ENCODE assay signal across 11 cellular contexts in the genomic region with DNA sequence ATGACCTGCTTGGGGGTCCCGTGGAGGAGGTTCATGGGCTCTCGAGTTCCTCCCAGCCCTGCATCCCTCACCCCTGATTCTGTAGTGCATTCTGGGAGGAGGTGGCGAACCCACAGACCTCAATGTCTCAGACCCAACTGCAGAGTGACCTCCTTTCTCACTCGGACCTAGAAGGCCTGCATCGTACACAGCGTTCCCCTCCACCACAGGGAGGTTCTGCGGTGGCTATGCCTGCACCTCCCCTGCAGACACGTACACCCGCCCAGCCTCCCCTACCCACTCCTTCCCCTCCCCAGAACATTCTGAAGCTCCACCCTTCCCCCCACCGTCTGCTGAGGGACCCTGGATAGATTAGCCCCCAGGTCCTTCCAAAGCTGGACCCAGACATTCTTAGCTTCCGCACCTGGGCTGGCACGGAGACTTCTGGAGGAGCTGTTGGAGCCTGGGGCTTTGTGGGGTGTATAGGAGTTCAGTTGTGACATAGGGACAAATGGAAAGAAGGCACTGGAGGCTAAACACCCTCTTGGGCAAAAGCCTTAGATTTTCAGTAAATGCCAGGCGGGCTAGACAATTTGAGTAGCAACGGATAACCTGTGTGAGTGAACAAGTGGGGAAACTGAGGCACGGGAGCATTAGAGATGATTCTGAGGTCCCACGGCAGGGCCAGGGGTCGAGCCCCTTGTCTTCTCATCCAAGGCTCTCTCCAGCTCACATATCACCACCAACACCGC. TPM values are rescaled to one million over a fixed set of nuclear protein-coding genes. Genes with fewer than 3 reads are reported as not detected.
DNase-seq lines count a peak whose midpoint lies in the region; ATAC-seq and TF ChIP-seq lines count a peak whose summit lies in the region.
"Had no signal": no experiment of that assay in that cellular context is flagged by ENCODE, and none has a peak within 500 bp of the region (broad histone marks: within the 10 kb centered on the region; RNA-seq: fewer than 3 reads in every experiment).

No MANE protein-coding gene starts in this region.

- TF ChIP-seq CTCF in osteoblast (IDR thresholded peaks at IDR 0.05; ENCODE audit: extremely low read depth, low read depth, low read length): no peak

- H3K36me3 ChIP-seq in thymus (ENCODE audit: control insufficient read depth, insufficient read depth) (no peaks in the 10 kb centered on the region), osteoblast (ENCODE audit: insufficient read depth, low read length) (no peaks in the 10 kb centered on the region)
- no peaks in the 10 kb centered on the region for H3K36me3 ChIP-seq in effector memory CD4-positive, alpha-beta T cell (ENCODE audit: control insufficient read depth, insufficient read depth, low read length)
- H3K36me3 ChIP-seq: pancreas had no signal

- H3K27me3 ChIP-seq in thymus (ENCODE audit: control insufficient read depth, insufficient read depth): no peaks in the 10 kb centered on the region
- no peaks in the 10 kb centered on the region for H3K27me3 ChIP-seq in osteoblast (ENCODE audit: insufficient read depth, low read length)
- peaks cover 4% of the 10 kb centered on the region for H3K27me3 ChIP-seq in effector memory CD4-positive, alpha-beta T cell (replicated peaks; ENCODE audit: control insufficient read depth, insufficient read depth, low read length, poor library complexity, severe bottlenecking)

- H3K9me3 Mint-ChIP-seq in activated naive CD4-positive, alpha-beta T cell treated with anti-CD3 and anti-CD28 coated beads, Interleukin-2, amount 10 ng/mL, durations not matched to agents 7 days and 5 days: no peaks in the 10 kb centered on the region
- no peaks in the 10 kb centered on the region for H3K9me3 Mint-ChIP-seq in activated T-helper 17 cell treated with anti-CD3 and anti-CD28 coated beads, Interleukin-2, amount 50 U/mL, for 72 hours

- H3K4me1 ChIP-seq in thymus (ENCODE audit: control insufficient read depth, insufficient read depth, low read length): peaks cover 22% of the 10 kb centered on the region
- no peaks in the 10 kb centered on the region for H3K4me1 ChIP-seq in osteoblast (ENCODE audit: insufficient read depth, low read length)
- H3K4me1 ChIP-seq in effector memory CD4-positive, alpha-beta T cell (ENCODE audit: control insufficient read depth, insufficient read depth, low read length, poor library complexity, severe bottlenecking): peaks cover 5% of the 10 kb centered on the region
- H3K4me1 ChIP-seq: pancreas had no signal

- H3K4me3 ChIP-seq in thymus (ENCODE audit: low read length) (peak overlapping the region; percentile 66), osteoblast (ENCODE audit: insufficient read depth, low read length) (no peak overlapping the region)
- H3K4me3 ChIP-seq in effector memory CD4-positive, alpha-beta T cell (ENCODE audit: insufficient read depth, low read depth, low read length, poor library complexity, severe bottlenecking): no peak overlapping the region
- H3K4me3 ChIP-seq: pancreas had no signal

- H2AFZ ChIP-seq in osteoblast (ENCODE audit: low read length): no peak overlapping the region

- peak overlapping the region; percentile 84 for H3K27ac Mint-ChIP-seq in activated naive CD4-positive, alpha-beta T cell treated with anti-CD3 and anti-CD28 coated beads, Interleukin-2, amount 10 ng/mL, durations not matched to agents 7 days and 5 days
- H3K27ac Mint-ChIP-seq in activated T-helper 17 cell treated with anti-CD3 and anti-CD28 coated beads, Interleukin-2, amount 50 U/mL, for 72 hours: no peak overlapping the region

- H3K4me3 Mint-ChIP-seq in activated naive CD4-positive, alpha-beta T cell treated with anti-CD3 and anti-CD28 coated beads, Interleukin-2, amount 10 ng/mL, durations not matched to agents 7 days and 5 days: peak overlapping the region; percentile 60
- peak overlapping the region; percentile 60 for H3K4me3 Mint-ChIP-seq in activated T-helper 17 cell treated with anti-CD3 and anti-CD28 coated beads, Interleukin-2, amount 50 U/mL, for 72 hours

- H3K27ac ChIP-seq in thymus (ENCODE audit: low read depth) (peak overlapping the region; percentile 83), osteoblast (ENCODE audit: low read depth, low read length) (no peak overlapping the region)
- no peak overlapping the region for H3K27ac ChIP-seq in effector memory CD4-positive, alpha-beta T cell (ENCODE audit: insufficient read depth, low read length, poor library complexity, severe bottlenecking)
- H3K27ac ChIP-seq: pancreas had no signal

- no peaks in the 10 kb centered on the region for H3K9me3 ChIP-seq in thymus (ENCODE audit: control insufficient read depth)
- H3K9me3 ChIP-seq in osteoblast (ENCODE audit: low read depth, low read length): no peaks in the 10 kb centered on the region
- no peaks in the 10 kb centered on the region for H3K9me3 ChIP-seq in effector memory CD4-positive, alpha-beta T cell (ENCODE audit: control insufficient read depth, low read length)
- H3K9me3 ChIP-seq: pancreas had no signal

- H3K36me3 Mint-ChIP-seq in activated naive CD4-positive, alpha-beta T cell treated with anti-CD3 and anti-CD28 coated beads, Interleukin-2, amount 10 ng/mL, durations not matched to agents 7 days and 5 days: peaks cover 3% of the 10 kb centered on the region
- H3K36me3 Mint-ChIP-seq in activated T-helper 17 cell treated with anti-CD3 and anti-CD28 coated beads, Interleukin-2, amount 50 U/mL, for 72 hours (ENCODE audit: low read depth): no peaks in the 10 kb centered on the region

- no peaks in the 10 kb centered on the region for H4K20me1 ChIP-seq in osteoblast (ENCODE audit: insufficient read depth, low read length)

- H3K79me2 ChIP-seq in osteoblast (ENCODE audit: insufficient read depth, low read length): no peaks in the 10 kb centered on the region

- no peak for DNase-seq in activated naive CD4-positive, alpha-beta T cell treated with anti-CD3 and anti-CD28 coated beads, Interleukin-2, amount 10 ng/mL, durations not matched to agents 7 days and 5 days
- no peak for DNase-seq in activated naive CD4-positive, alpha-beta T cell treated with anti-CD3 and anti-CD28 coated beads, Interleukin-2, amount 50 U/mL, for 16 hours
- no peak for DNase-seq in left colon
- no peak for DNase-seq in osteoblast (ENCODE audit: insufficient read length, low spot score, missing footprints)
- DNase-seq in putamen (ENCODE audit: low spot score): no peak
- no peak for DNase-seq in effector memory CD4-positive, alpha-beta T cell

- intact Hi-C loops in left colon (cut with DNase I, micrococcal nuclease): no loop called here

- peaks cover 51% of the 10 kb centered on the region for H3K4me1 Mint-ChIP-seq in activated naive CD4-positive, alpha-beta T cell treated with anti-CD3 and anti-CD28 coated beads, Interleukin-2, amount 10 ng/mL, durations not matched to agents 7 days and 5 days
- H3K4me1 Mint-ChIP-seq in activated T-helper 17 cell treated with anti-CD3 and anti-CD28 coated beads, Interleukin-2, amount 50 U/mL, for 72 hours: no peaks in the 10 kb centered on the region

- H3K4me2 ChIP-seq in osteoblast (ENCODE audit: insufficient read depth, low read length): no peak overlapping the region

- peak; percentile 34 for ATAC-seq in activated T-helper 17 cell treated with anti-CD3 and anti-CD28 coated beads, Interleukin-2, amount 50 U/mL, for 72 hours (replicated peaks)
- peak; percentile 21 for ATAC-seq in left colon

- peaks cover 3% of the 10 kb centered on the region for H3K27me3 Mint-ChIP-seq in activated naive CD4-positive, alpha-beta T cell treated with anti-CD3 and anti-CD28 coated beads, Interleukin-2, amount 10 ng/mL, durations not matched to agents 7 days and 5 days
- no peaks in the 10 kb centered on the region for H3K27me3 Mint-ChIP-seq in activated T-helper 17 cell treated with anti-CD3 and anti-CD28 coated beads, Interleukin-2, amount 50 U/mL, for 72 hours

- CTCF ChIA-PET in activated naive CD4-positive, alpha-beta T cell treated with anti-CD3 and anti-CD28 coated beads, Interleukin-2, amount 10 ng/mL, durations not matched to agents 7 days and 5 days (lab: Charles Lee): interaction anchor here (0.7 to 1.3 kb wide), 2 partner anchors 37 to 67 kb away, joined by 3 to 5 read pairs; no protein-coding TSS in a partner anchor

- WGBS in thymus: 61% methylated on average over 18 of the region's 18 CpGs

RNA-seq across cellular contexts. Expression of a gene that starts 0.5 kb away (rescaled TPM):
- total RNA-seq in activated T-helper 17 cell treated with anti-CD3 and anti-CD28 coated beads, Interleukin-2, amount 50 U/mL, for 72 hours: 10 to 100 TPM in 1 of 2 donors, 1 to 10 TPM in 1; 8.3 to 13.1 TPM
- total RNA-seq in left colon (1 to 10 TPM in 1 of 2 donors, under 1 TPM in 1; 0.95 to 1.1 TPM), osteoblast (0.29 and 1.1 TPM in 2 replicates)
- 19.2 TPM for polyA plus RNA-seq in thymus

RNA-seq across cellular contexts. Expression of a gene that starts 1.8 kb away (rescaled TPM):
- total RNA-seq in activated T-helper 17 cell treated with anti-CD3 and anti-CD28 coated beads, Interleukin-2, amount 50 U/mL, for 72 hours: 1 to 10 TPM; 2.5 to 4.1 TPM
- total RNA-seq in left colon (1 to 10 TPM in 1 of 2 donors, under 1 TPM in 1; 0.85 to 2.1 TPM), osteoblast (not detected in 2 replicates)
- polyA plus RNA-seq in thymus: 64.8 TPM
- total RNA-seq: fibroblast of villous mesenchyme had no signal
- polyA plus RNA-seq: pancreas had no signal

RNA-seq across cellular contexts. Expression of a gene that starts 24.9 kb away (rescaled TPM):
- total RNA-seq in activated T-helper 17 cell treated with anti-CD3 and anti-CD28 coated beads, Interleukin-2, amount 50 U/mL, for 72 hours: not detected
- total RNA-seq in left colon (10 to 100 TPM; 23.6 to 25.0 TPM), osteoblast (not detected in 2 replicates)
- polyA plus RNA-seq in thymus: 0.57 TPM
- total RNA-seq: fibroblast of villous mesenchyme; pancreas; T-helper 1 cell treated with Interleukin-12 subunit alpha and Interleukin-12 subunit beta and Interleukin-4 antibody, amounts not matched to agents 30 ng/mL and 1 ng/mL, for 36 hours had no signal
- polyA plus RNA-seq: pancreas had no signal

RNA-seq across cellular contexts. Expression of a gene that starts 34.7 kb away (rescaled TPM):
- 10 to 100 TPM; 13.3 to 17.4 TPM for total RNA-seq in activated T-helper 17 cell treated with anti-CD3 and anti-CD28 coated beads, Interleukin-2, amount 50 U/mL, for 72 hours
- 100 to 1,000 TPM; 222 to 249 TPM for total RNA-seq in left colon
- polyA plus RNA-seq in thymus: 21.3 TPM
- 2.4 and 2.5 TPM in 2 replicates for total RNA-seq in osteoblast

RNA-seq across cellular contexts. Expression of a gene that starts 39.4 kb away (rescaled TPM):
- total RNA-seq in activated T-helper 17 cell treated with anti-CD3 and anti-CD28 coated beads, Interleukin-2, amount 50 U/mL, for 72 hours: 10 to 100 TPM; 15.5 to 19.7 TPM
- total RNA-seq in left colon (10 to 100 TPM; 77.3 to 84.6 TPM), osteoblast (6.8 and 6.9 TPM in 2 replicates)
- 16.9 TPM for polyA plus RNA-seq in thymus

Comparison
In these comparisons a context has a peak if more than half of its experiments do, and no peak if none do; other contexts are left out.
1. RNA of a gene that starts 24.9 kb away (total RNA-seq): 23.6 to 25.0 TPM in left colon; not detected in activated T-helper 17 cell treated with anti-CD3 and anti-CD28 coated beads, Interleukin-2, amount 50 U/mL, for 72 hours and not detected in osteoblast; every median in the first group is over 10 times any median in the second.